8 cellular contexts compared by ENCODE assay signal in genomic region chr4:143375326-143376073, GRCh38. TPM values are rescaled to one million over a fixed set of nuclear protein-coding genes. Genes with fewer than 3 reads are reported as not detected.
DNase-seq lines count a peak whose midpoint lies in the region; ATAC-seq and TF ChIP-seq lines count a peak whose summit lies in the region.

No MANE protein-coding gene starts in this region.

- DNase-seq in D341Med (ENCODE audit: low spot score) = peak; percentile 43
- no peak for DNase-seq in Right ventricle myocardium superior
- DNase-seq in stimulated activated effector memory CD8-positive, alpha-beta T cell treated with anti-CD3 and anti-CD28 coated beads, Interleukin-12 subunit alpha, Interleukin-12 subunit beta, amount 100 ng/mL, for 72 hours (ENCODE audit: low spot score in 2 of 2) = no peak
- DNase-seq in GOT3 (lab: John Stamatoyannopoulos, UW) = no peak
- DNase-seq in NCI-H2196 (lab: John Stamatoyannopoulos, UW; ENCODE audit: unreplicated experiment) = no peak

- no peak overlapping the region for H3K4me3 Mint-ChIP-seq in stimulated activated effector memory CD8-positive, alpha-beta T cell treated with anti-CD3 and anti-CD28 coated beads, Interleukin-12 subunit alpha, Interleukin-12 subunit beta, amount 100 ng/mL, for 72 hours

- ATAC-seq in GM18868 (IDR thresholded peaks at IDR 0.05; ENCODE audit: unreplicated experiment) (peak; percentile 48), HG03095 (IDR thresholded peaks at IDR 0.05; ENCODE audit: unreplicated experiment) (peak; percentile 30), SK-N-SH treated with all-trans-retinoic acid at 6 μM for 48 hours (peak; percentile 89), Right ventricle myocardium superior (ENCODE audit: poor library complexity) (peak; percentile 73)
- ATAC-seq in stimulated activated effector memory CD8-positive, alpha-beta T cell treated with anti-CD3 and anti-CD28 coated beads, Interleukin-12 subunit alpha, Interleukin-12 subunit beta, amount 100 ng/mL, for 72 hours = peak; percentile 62

- no peaks in the 10 kb centered on the region for H3K9me3 Mint-ChIP-seq in stimulated activated effector memory CD8-positive, alpha-beta T cell treated with anti-CD3 and anti-CD28 coated beads, Interleukin-12 subunit alpha, Interleukin-12 subunit beta, amount 100 ng/mL, for 72 hours

- H3K27ac Mint-ChIP-seq in stimulated activated effector memory CD8-positive, alpha-beta T cell treated with anti-CD3 and anti-CD28 coated beads, Interleukin-12 subunit alpha, Interleukin-12 subunit beta, amount 100 ng/mL, for 72 hours = no peak overlapping the region

- H3K4me1 Mint-ChIP-seq in stimulated activated effector memory CD8-positive, alpha-beta T cell treated with anti-CD3 and anti-CD28 coated beads, Interleukin-12 subunit alpha, Interleukin-12 subunit beta, amount 100 ng/mL, for 72 hours = no peaks in the 10 kb centered on the region

- H3K36me3 Mint-ChIP-seq in stimulated activated effector memory CD8-positive, alpha-beta T cell treated with anti-CD3 and anti-CD28 coated beads, Interleukin-12 subunit alpha, Interleukin-12 subunit beta, amount 100 ng/mL, for 72 hours = no peaks in the 10 kb centered on the region

- intact Hi-C loops in Right ventricle myocardium superior (cut with DNase I) = no loop called here

TF ChIP-seq in SK-N-SH treated with all-trans-retinoic acid at 6 μM for 48 hours, 23 proteins besides CTCF, POLR2A, EP300 and RAD21:
- TF ChIP-seq CSDC2 (CRISPR knock-in tag; IDR thresholded peaks at IDR 0.05) (no peak), ESRRG (CRISPR knock-in tag; IDR thresholded peaks at IDR 0.05) (no peak), GLIS3 (CRISPR knock-in tag; IDR thresholded peaks at IDR 0.05) (no peak), ZNF565 (CRISPR knock-in tag; conservative IDR thresholded peaks at IDR 0.05; ENCODE audit: low read depth) (no peak), POU6F1 (CRISPR knock-in tag; IDR thresholded peaks at IDR 0.05; ENCODE audit: borderline replicate concordance, low read depth) (no peak), ZFP3 (CRISPR knock-in tag; IDR thresholded peaks at IDR 0.05) (peak; percentile 94), TCF4 (CRISPR knock-in tag; IDR thresholded peaks at IDR 0.05; ENCODE audit: borderline replicate concordance) (no peak), OSR1 (CRISPR knock-in tag; IDR thresholded peaks at IDR 0.05) (no peak)

RNA-seq across cellular contexts. Expression of gene GAB1, which starts 38.8 kb away (rescaled TPM):
- 72.5 TPM for total RNA-seq in Right ventricle myocardium superior

Comparison
In these comparisons a context has a peak if more than half of its experiments do, and no peak if none do; other contexts are left out.
1. ATAC-seq: peak in every context shown above with its lines; median percentile 89 in SK-N-SH treated with all-trans-retinoic acid at 6 μM for 48 hours; 73 in Right ventricle myocardium superior; 62 in stimulated activated effector memory CD8-positive, alpha-beta T cell treated with anti-CD3 and anti-CD28 coated beads, Interleukin-12 subunit alpha, Interleukin-12 subunit beta, amount 100 ng/mL, for 72 hours; 48 in GM18868; 30 in HG03095.